Comparison of ENCODE assay signal across 8 cellular contexts in the genomic region with DNA sequence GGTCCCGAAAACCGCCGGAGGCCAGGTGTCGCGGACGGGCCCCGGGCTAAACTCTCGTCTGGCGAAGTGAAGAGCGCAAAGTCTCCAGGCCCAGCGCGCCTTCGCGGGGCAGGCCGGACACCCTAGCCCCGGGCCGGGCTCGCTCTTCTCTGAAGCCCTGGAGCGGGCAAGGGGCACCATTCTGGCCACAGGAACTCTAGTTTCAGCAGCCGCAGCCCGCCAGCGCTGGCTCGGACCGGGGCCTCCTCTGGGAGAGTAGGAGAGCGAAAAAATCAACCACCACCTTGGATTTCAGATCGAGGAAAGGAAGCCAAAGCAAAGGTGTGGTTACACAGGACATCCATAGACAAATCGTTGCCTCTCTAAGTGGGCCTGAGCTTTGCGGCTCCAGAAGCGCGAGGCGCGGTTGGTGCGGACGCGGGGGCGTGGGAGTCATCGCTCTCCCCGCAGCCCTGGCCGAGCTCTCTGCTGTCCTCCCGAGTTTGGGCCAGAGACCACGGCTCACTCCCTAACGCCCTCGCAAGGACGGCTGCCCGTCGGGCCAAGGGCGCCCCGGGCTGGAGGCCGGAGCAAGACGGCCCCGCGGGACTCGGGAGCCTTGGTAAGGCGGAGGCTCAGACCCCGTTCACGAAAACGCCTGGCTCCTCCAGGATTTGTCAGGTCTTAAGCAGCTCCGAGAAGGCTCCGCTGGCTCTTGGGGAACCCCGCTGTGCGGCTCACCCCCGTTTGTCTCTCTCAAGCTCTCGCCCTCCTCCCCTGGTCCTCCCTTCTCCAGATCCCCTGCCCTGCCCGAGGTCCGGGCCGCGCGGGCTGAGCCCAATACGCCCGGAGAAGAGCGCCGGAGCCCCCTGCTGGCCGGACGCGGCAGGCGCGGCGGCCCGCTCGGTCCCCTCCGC.
DNase-seq lines count a peak whose midpoint lies in the region; ATAC-seq, FAIRE-seq and TF ChIP-seq lines count a peak whose summit lies in the region.

No MANE protein-coding gene starts in this region.

- H3K4me3 ChIP-seq in heart left ventricle (peak overlapping the region; percentile 15 to 65 (median 52)), pancreas (peak overlapping the region; percentile 13 to 48 (median 32))

- intact Hi-C loops in heart left ventricle (cut with DNase I) (loop anchor here (5.0 to 10.0 kb wide), 12 partner anchors 411 to 1819 kb away; no protein-coding TSS in a partner anchor), pancreas (cut with DNase I) (loop anchor here in 2 of 3 donors (10.0 kb wide), 2 partner anchors 1079 to 1089 kb away; no protein-coding TSS in a partner anchor)

- H3K27me3 ChIP-seq in heart left ventricle (peaks cover 5 to 72% (median 47%) of the 10 kb centered on the region in 9 donors), pancreas (peaks cover 0 to 48% (median 11%) of the 10 kb centered on the region in 4 donors)

- H3K9me3 ChIP-seq in heart left ventricle, result no peaks in the 10 kb centered on the region
- no peaks in the 10 kb centered on the region for H3K9me3 ChIP-seq in pancreas

- FAIRE-seq in pancreas (lab: Jason Lieb, UNC), result no peak

- DNase-seq in D341Med (ENCODE audit: low spot score) (peak; percentile 89), RPMI8226 (peak; percentile 63), heart left ventricle (peak; percentile 42 to 85 (median 56)), pancreas (peak; percentile 23 to 90 (median 54)), SW480 (ENCODE audit: low spot score) (no peak)
- peak; percentile 71 for DNase-seq in activated naive CD8-positive, alpha-beta T cell treated with anti-CD3 and anti-CD28 coated beads, Interleukin-2, amount 50 U/mL, for 24 hours

- H3K27me3 Mint-ChIP-seq in activated naive CD8-positive, alpha-beta T cell treated with anti-CD3 and anti-CD28 coated beads, Interleukin-2, amount 50 U/mL, for 24 hours, result peaks cover 72% of the 10 kb centered on the region

- H3K4me1 Mint-ChIP-seq in activated naive CD8-positive, alpha-beta T cell treated with anti-CD3 and anti-CD28 coated beads, Interleukin-2, amount 50 U/mL, for 24 hours, result peaks cover 22% of the 10 kb centered on the region

- H3K27ac ChIP-seq in heart left ventricle (no peak overlapping the region), pancreas (no peak overlapping the region)

- H3K36me3 ChIP-seq in heart left ventricle (no peaks in the 10 kb centered on the region), pancreas (no peaks in the 10 kb centered on the region)

- TF ChIP-seq POLR2A in heart left ventricle (IDR thresholded peaks at IDR 0.05), result no peak

- no peaks in the 10 kb centered on the region for H3K9me3 Mint-ChIP-seq in activated naive CD8-positive, alpha-beta T cell treated with anti-CD3 and anti-CD28 coated beads, Interleukin-2, amount 50 U/mL, for 24 hours

- H3K27ac Mint-ChIP-seq in activated naive CD8-positive, alpha-beta T cell treated with anti-CD3 and anti-CD28 coated beads, Interleukin-2, amount 50 U/mL, for 24 hours, result no peak overlapping the region

- peaks cover 0 to 19% (median 11%) of the 10 kb centered on the region in 12 donors for H3K4me1 ChIP-seq in heart left ventricle
- H3K4me1 ChIP-seq in pancreas, result peaks cover 0 to 8% (median 0%) of the 10 kb centered on the region in 3 donors

- no peaks in the 10 kb centered on the region for H3K36me3 Mint-ChIP-seq in activated naive CD8-positive, alpha-beta T cell treated with anti-CD3 and anti-CD28 coated beads, Interleukin-2, amount 50 U/mL, for 24 hours (ENCODE audit: low read depth)

- peak; percentile 93 for ATAC-seq in GM19452 (IDR thresholded peaks at IDR 0.05; ENCODE audit: unreplicated experiment)
- ATAC-seq in HG03469 (IDR thresholded peaks at IDR 0.05; ENCODE audit: unreplicated experiment), result peak; percentile 88
- ATAC-seq in activated naive CD8-positive, alpha-beta T cell treated with anti-CD3 and anti-CD28 coated beads, Interleukin-2, amount 50 U/mL, for 24 hours, result peak; percentile 97
- ATAC-seq in heart left ventricle, result peak; percentile 87 to 99 (median 96)
- peak; percentile 96 to 98 (median 98) for ATAC-seq in pancreas

- peak overlapping the region; percentile 72 for H3K4me3 Mint-ChIP-seq in activated naive CD8-positive, alpha-beta T cell treated with anti-CD3 and anti-CD28 coated beads, Interleukin-2, amount 50 U/mL, for 24 hours

- WGBS in heart left ventricle, 4 donors, result 1 to 3% (median 2%) methylated on average over 37 to 81 of the region's 81 CpGs
- 3 to 4% methylated on average over 67 to 81 of the region's 81 CpGs for WGBS in pancreas, 2 donors

- TF ChIP-seq CTCF in heart left ventricle (IDR thresholded peaks at IDR 0.05), result peak; percentile 76 to 96 (median 92)
- peak; percentile 84 to 99 (median 90) for TF ChIP-seq CTCF in pancreas (IDR thresholded peaks at IDR 0.05)
